In the genomic region with DNA sequence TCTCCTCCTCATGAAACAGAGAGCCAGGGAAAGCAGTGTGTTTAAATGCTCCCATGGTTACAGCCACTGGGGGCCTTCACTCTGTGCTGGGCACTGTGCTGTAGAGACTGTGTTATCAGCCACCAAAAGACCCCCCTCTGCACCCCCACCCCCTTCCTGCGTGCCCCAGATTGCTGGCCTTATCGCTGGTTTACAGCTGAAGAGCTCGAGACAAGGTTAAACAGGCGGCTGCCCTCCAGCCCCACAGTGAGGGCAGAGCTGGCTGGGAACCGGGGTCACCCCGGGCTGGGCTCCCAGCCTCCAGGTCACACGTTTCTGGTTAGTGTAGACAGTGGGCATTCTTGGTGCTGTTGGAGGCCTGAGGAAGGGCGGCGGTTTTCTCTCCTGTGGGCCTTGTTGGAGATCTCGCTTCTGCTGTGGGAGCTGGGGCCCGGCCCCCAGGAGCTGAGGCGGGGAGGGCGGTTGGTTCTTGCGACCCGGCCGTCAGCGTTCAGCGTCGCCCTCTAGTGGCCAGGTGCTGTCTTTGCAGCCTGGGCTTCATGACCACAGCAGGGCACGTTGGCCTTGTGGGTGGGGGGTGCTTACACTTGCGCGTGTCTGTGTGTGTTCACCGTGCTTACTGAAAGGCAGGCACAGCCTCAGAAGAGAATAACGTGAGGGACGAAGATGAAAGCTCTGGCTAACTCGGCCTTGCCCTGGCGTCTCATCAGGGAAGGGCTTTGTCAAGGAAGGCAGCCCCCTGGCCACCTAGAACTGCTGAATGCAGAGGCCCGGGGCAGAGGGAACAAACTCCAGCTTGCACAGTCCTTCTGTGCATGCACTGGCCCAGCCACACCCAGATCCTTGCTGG, we compare ENCODE assay signal across 8 cellular contexts. TPM values are rescaled to one million over a fixed set of nuclear protein-coding genes. Genes with fewer than 3 reads are reported as not detected.
DNase-seq lines count a peak whose midpoint lies in the region; ATAC-seq and TF ChIP-seq lines count a peak whose summit lies in the region.

No MANE protein-coding gene starts in this region.

- 0 out of 2 replicates have a peak, but pooled peaks cover 9% of the 10 kb centered on the region for H3K4me1 ChIP-seq in HUES64 (ENCODE audit: insufficient read depth, low read length)

- H3K36me3 ChIP-seq in HUES64 (ENCODE audit: insufficient read depth, low read length) (peaks cover 29% of the 10 kb centered on the region), brain microvascular endothelial cell (replicated peaks) (peaks cover 7% of the 10 kb centered on the region)

- peaks cover 12% of the 10 kb centered on the region for H3K4me1 Mint-ChIP-seq in WTC11

- in situ Hi-C loops in brain microvascular endothelial cell (cut with HindIII; ENCODE audit: low pct_ligation_motif_present, low sequenced_read_pairs), result no loop called here

- no peaks in the 10 kb centered on the region for H3K9me3 Mint-ChIP-seq in WTC11

- DNase-seq in DMS53 (lab: John Stamatoyannopoulos, UW), result peak; percentile 82
- peak; percentile 77 for DNase-seq in WTC11 (ENCODE audit: low spot score)
- DNase-seq in brain microvascular endothelial cell, result no peak
- peak; percentile 69 for DNase-seq in left lobe of liver (ENCODE audit: low spot score)
- peak; percentile 31 to 49 for DNase-seq in stimulated activated CD8-positive, alpha-beta memory T cell treated with anti-CD3 and anti-CD28 coated beads, Interleukin-15, amount 100 ng/mL, for 48 hours (ENCODE audit: low read depth in 2 of 2)
- DNase-seq in GF-D8 (lab: John Stamatoyannopoulos, UW), result no peak

- ATAC-seq in WTC11 (peak; percentile 79), left lobe of liver (peak; percentile 74), GM21528 (IDR thresholded peaks at IDR 0.05; ENCODE audit: low FRiP score, unreplicated experiment) (no peak)

- TF ChIP-seq CTCF in WTC11 (IDR thresholded peaks at IDR 0.05), result peak; percentile 94
- peak; percentile 99 for TF ChIP-seq CTCF in brain microvascular endothelial cell (IDR thresholded peaks at IDR 0.05; ENCODE audit: low read depth, low read length, missing control alignments)

- no peak overlapping the region for H3K27ac Mint-ChIP-seq in WTC11

- no peaks in the 10 kb centered on the region for H3K9me3 ChIP-seq in HUES64 (ENCODE audit: insufficient read depth, low read depth, low read length)

- H3K9ac ChIP-seq in HUES64 (ENCODE audit: low read depth, low read length), result no peak overlapping the region

- CTCF ChIA-PET in WTC11 (lab: Charles Lee), result interaction anchor here (0.6 to 3.4 kb wide), 44 partner anchors 9 to 1802 kb away, joined by 3 to 27 read pairs (median 4); a partner anchor contains a TSS

- POLR2A ChIA-PET in WTC11 (lab: Charles Lee), result interaction anchor here (0.7 kb wide), 1 partner anchor 994 kb away, joined by 7 read pairs; no protein-coding TSS in a partner anchor

- H3K4me3 ChIP-seq in HUES64 (ENCODE audit: low read length), result peak overlapping the region; percentile 31; the same call in 1 of the 2 replicates
- no peak overlapping the region for H3K4me3 ChIP-seq in brain microvascular endothelial cell (ENCODE audit: low read depth, low read length)

- peak overlapping the region; percentile 29; the same call in 1 of the 2 replicates for H3K4me3 Mint-ChIP-seq in WTC11

- H3K36me3 Mint-ChIP-seq in WTC11, result peaks cover 23% of the 10 kb centered on the region; the same call in 1 of the 2 replicates

- no peaks in the 10 kb centered on the region for H3K27me3 ChIP-seq in HUES64 (ENCODE audit: insufficient read depth, low read length)
- H3K27me3 ChIP-seq in brain microvascular endothelial cell (replicated peaks), result no peaks in the 10 kb centered on the region

- 33% methylated on average over 28 of the region's 28 CpGs for WGBS in HUES64

- no peaks in the 10 kb centered on the region; the same call in 1 of the 2 replicates for H3K27me3 Mint-ChIP-seq in WTC11 (ENCODE audit: low read depth)

- H3K27ac ChIP-seq in HUES64 (ENCODE audit: low read depth, low read length) (no peak overlapping the region), brain microvascular endothelial cell (no peak overlapping the region)

TF ChIP-seq in WTC11, 78 proteins besides CTCF, POLR2A, EP300 and RAD21:
- TF ChIP-seq, protein P1, sequence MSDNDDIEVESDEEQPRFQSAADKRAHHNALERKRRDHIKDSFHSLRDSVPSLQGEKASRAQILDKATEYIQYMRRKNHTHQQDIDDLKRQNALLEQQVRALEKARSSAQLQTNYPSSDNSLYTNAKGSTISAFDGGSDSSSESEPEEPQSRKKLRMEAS (CRISPR knock-in tag; IDR thresholded peaks at IDR 0.05), result peak; percentile 40; the same call in 1 of the 2 replicates
- TF ChIP-seq NFE2L1 (CRISPR knock-in tag; IDR thresholded peaks at IDR 0.05) (no peak), TCF7 (CRISPR knock-in tag; IDR thresholded peaks at IDR 0.05; ENCODE audit: low read depth) (no peak), RORB (CRISPR knock-in tag; IDR thresholded peaks at IDR 0.05) (no peak), ZNF263 (CRISPR knock-in tag; IDR thresholded peaks at IDR 0.05; ENCODE audit: low read depth) (no peak)
- TF ChIP-seq, protein P2, sequence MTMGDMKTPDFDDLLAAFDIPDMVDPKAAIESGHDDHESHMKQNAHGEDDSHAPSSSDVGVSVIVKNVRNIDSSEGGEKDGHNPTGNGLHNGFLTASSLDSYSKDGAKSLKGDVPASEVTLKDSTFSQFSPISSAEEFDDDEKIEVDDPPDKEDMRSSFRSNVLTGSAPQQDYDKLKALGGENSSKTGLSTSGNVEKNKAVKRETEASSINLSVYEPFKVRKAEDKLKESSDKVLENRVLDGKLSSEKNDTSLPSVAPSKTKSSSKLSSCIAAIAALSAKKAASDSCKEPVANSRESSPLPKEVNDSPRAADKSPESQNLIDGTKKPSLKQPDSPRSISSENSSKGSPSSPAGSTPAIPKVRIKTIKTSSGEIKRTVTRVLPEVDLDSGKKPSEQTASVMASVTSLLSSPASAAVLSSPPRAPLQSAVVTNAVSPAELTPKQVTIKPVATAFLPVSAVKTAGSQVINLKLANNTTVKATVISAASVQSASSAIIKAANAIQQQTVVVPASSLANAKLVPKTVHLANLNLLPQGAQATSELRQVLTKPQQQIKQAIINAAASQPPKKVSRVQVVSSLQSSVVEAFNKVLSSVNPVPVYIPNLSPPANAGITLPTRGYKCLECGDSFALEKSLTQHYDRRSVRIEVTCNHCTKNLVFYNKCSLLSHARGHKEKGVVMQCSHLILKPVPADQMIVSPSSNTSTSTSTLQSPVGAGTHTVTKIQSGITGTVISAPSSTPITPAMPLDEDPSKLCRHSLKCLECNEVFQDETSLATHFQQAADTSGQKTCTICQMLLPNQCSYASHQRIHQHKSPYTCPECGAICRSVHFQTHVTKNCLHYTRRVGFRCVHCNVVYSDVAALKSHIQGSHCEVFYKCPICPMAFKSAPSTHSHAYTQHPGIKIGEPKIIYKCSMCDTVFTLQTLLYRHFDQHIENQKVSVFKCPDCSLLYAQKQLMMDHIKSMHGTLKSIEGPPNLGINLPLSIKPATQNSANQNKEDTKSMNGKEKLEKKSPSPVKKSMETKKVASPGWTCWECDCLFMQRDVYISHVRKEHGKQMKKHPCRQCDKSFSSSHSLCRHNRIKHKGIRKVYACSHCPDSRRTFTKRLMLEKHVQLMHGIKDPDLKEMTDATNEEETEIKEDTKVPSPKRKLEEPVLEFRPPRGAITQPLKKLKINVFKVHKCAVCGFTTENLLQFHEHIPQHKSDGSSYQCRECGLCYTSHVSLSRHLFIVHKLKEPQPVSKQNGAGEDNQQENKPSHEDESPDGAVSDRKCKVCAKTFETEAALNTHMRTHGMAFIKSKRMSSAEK (CRISPR knock-in tag; IDR thresholded peaks at IDR 0.05; ENCODE audit: borderline replicate concordance), result no peak

RNA-seq across cellular contexts. Expression of a gene that starts 40.8 kb away (rescaled TPM):
- polyA plus RNA-seq in HUES64 (2013, experiment 1 of 2), result 9.7 TPM
- polyA plus RNA-seq in HUES64 (2013, experiment 2 of 2), result 10.8 TPM
- 18.1 to 21.0 TPM (median 19.1 TPM) in 3 replicates for total RNA-seq in WTC11 (2021)
- 12.4 TPM for total RNA-seq in left lobe of liver

Comparison
In these comparisons a context has a peak if more than half of its experiments do, and no peak if none do; other contexts are left out.
1. DNase-seq: peak in DMS53 (single experiment), WTC11 (single experiment), left lobe of liver (single experiment) and stimulated activated CD8-positive, alpha-beta memory T cell treated with anti-CD3 and anti-CD28 coated beads, Interleukin-15, amount 100 ng/mL, for 48 hours (2 of 2); none in brain microvascular endothelial cell (single experiment) and GF-D8 (single experiment).